Comparison of ENCODE assay signal across 20 cellular contexts in genomic region chr6:47016236-47016635, GRCh38. TPM values are rescaled to one million over a fixed set of nuclear protein-coding genes. Genes with fewer than 3 reads are reported as not detected.
DNase-seq lines count a peak whose midpoint lies in the region; ATAC-seq and TF ChIP-seq lines count a peak whose summit lies in the region.
"Had no signal": no experiment of that assay in that cellular context is flagged by ENCODE, and none has a peak within 500 bp of the region (broad histone marks: within the 10 kb centered on the region; RNA-seq: fewer than 3 reads in every experiment).

No MANE protein-coding gene starts in this region.

- no peaks in the 10 kb centered on the region for H3K36me3 ChIP-seq in mesenchymal stem cell (ENCODE audit: control insufficient read depth in 1 of 2, insufficient read depth in 2 of 2, low read depth in 1 of 2, low read length in 2 of 2)
- peaks cover 90% of the 10 kb centered on the region for H3K36me3 ChIP-seq in PC-9 (ENCODE audit: low read depth)
- H3K36me3 ChIP-seq: lower lobe of right lung, thyroid gland had no signal

- H3K27ac ChIP-seq in mesenchymal stem cell (ENCODE audit: low read length, poor library complexity, severe bottlenecking), result no peak overlapping the region
- H3K27ac ChIP-seq in PC-9, result no peak overlapping the region
- H3K27ac ChIP-seq: lower lobe of right lung, RWPE1, thyroid gland had no signal

- no TSS peak for BruUV-seq in PC-9 (replicated peaks; lab: Mats Ljungman, UMichigan)

- H3K14ac ChIP-seq in mesenchymal stem cell (ENCODE audit: low read length in 2 of 2), result no peak overlapping the region

- no peak overlapping the region for H2BK12ac ChIP-seq in mesenchymal stem cell (ENCODE audit: low read length in 2 of 2)

- no peak overlapping the region for H3K4me2 ChIP-seq in mesenchymal stem cell (ENCODE audit: low read length, poor library complexity, severe bottlenecking)
- no peak overlapping the region for H3K4me2 ChIP-seq in PC-9

- peaks cover 0 to 4% of the 10 kb centered on the region in 2 experiments for H3K27me3 ChIP-seq in mesenchymal stem cell (ENCODE audit: control insufficient read depth in 1 of 2, insufficient read depth in 1 of 2, low read length in 2 of 2)
- no peaks in the 10 kb centered on the region for H3K27me3 ChIP-seq in PC-9 (ENCODE audit: insufficient read depth, low read depth)
- H3K27me3 ChIP-seq: thyroid gland had no signal

- peaks cover 72% of the 10 kb centered on the region for H3F3A ChIP-seq in PC-9 (ENCODE audit: insufficient read depth, low read depth)

- no peak overlapping the region for H4K91ac ChIP-seq in mesenchymal stem cell (ENCODE audit: low read length)

- DNase-seq in COLO668 (lab: John Stamatoyannopoulos, UW; ENCODE audit: unreplicated experiment), result peak; percentile 6
- peak; percentile 93 for DNase-seq in NCI-H1105 treated with DMSO at 0.1 percent for 48 hours (lab: John Stamatoyannopoulos, UW)
- DNase-seq in NCI-H748 treated with DMSO at 0.1 percent for 48 hours (lab: John Stamatoyannopoulos, UW), result peak; percentile 47
- peak; percentile 40 for DNase-seq in mesenchymal stem cell
- DNase-seq in activated CD4-positive, alpha-beta T cell treated with anti-CD3 and anti-CD28 coated beads, Interleukin-2, amount 50 U/mL, for 1 hour, result no peak
- DNase-seq in PC-9, result no peak
- no peak for DNase-seq in NCI-H2081 treated with DMSO at 0.1 percent for 48 hours (lab: John Stamatoyannopoulos, UW)
- DNase-seq: activated CD4-positive, alpha-beta T cell treated with anti-CD3 and anti-CD28 coated beads for 36 hours; activated naive CD8-positive, alpha-beta T cell treated with anti-CD3 and anti-CD28 coated beads, Interleukin-2, amount 10 ng/mL, durations not matched to agents 7 days and 5 days; activated T-cell treated with anti-CD3 and anti-CD28 coated beads for 4 hours; caudate nucleus; lower lobe of right lung; stimulated activated CD4-positive, alpha-beta T cell treated with anti-CD3 and anti-CD28 coated beads, Interleukin-4, amount 100 ng/mL, for 24 hours; T-helper 17 cell; thyroid gland had no signal

- H3K4me1 ChIP-seq in mesenchymal stem cell (ENCODE audit: control insufficient read depth, insufficient read depth, low read depth, low read length) (peaks cover 3% of the 10 kb centered on the region), PC-9 (replicated peaks; ENCODE audit: insufficient read depth) (no peaks in the 10 kb centered on the region)
- H3K4me1 ChIP-seq: lower lobe of right lung, thyroid gland had no signal

- intact Hi-C loops in PC-9 (cut with micrococcal nuclease; ENCODE audit: unreplicated experiment), result no loop called here

- H2BK5ac ChIP-seq in mesenchymal stem cell (ENCODE audit: low read depth, low read length, poor library complexity, severe bottlenecking), result no peak overlapping the region

- no peak overlapping the region for H4K8ac ChIP-seq in mesenchymal stem cell (ENCODE audit: low read length)

- H2BK120ac ChIP-seq in mesenchymal stem cell (ENCODE audit: low read depth, low read length), result no peak overlapping the region

- H3K79me1 ChIP-seq in mesenchymal stem cell (replicated peaks; ENCODE audit: low read length, poor library complexity, severe bottlenecking), result no peaks in the 10 kb centered on the region

- H3K4ac ChIP-seq in mesenchymal stem cell (ENCODE audit: low read depth in 1 of 2, low read length in 2 of 2), result no peak overlapping the region

- H3K79me2 ChIP-seq in PC-9 (ENCODE audit: low read depth), result peaks cover 14% of the 10 kb centered on the region

- H2AK5ac ChIP-seq in mesenchymal stem cell (ENCODE audit: low read length, severe bottlenecking), result no peak overlapping the region

- no peak for TF ChIP-seq CTCF in PC-9 (conservative IDR thresholded peaks at IDR 0.05)

- no peak for ATAC-seq in HG03565 (IDR thresholded peaks at IDR 0.05; ENCODE audit: unreplicated experiment)
- ATAC-seq: activated CD4-positive, alpha-beta T cell treated with anti-CD3 and anti-CD28 coated beads for 36 hours; lower lobe of right lung; natural killer cell treated with Interleukin-12 subunit alpha and Interleukin-12 subunit beta and Interleukin-15 and Interleukin-18, amount 100 ng/mL, for 72 hours; sciatic nerve; T-helper 17 cell had no signal

- 79% methylated on average over 3 of the region's 3 CpGs for WGBS in mesenchymal stem cell

- no peaks in the 10 kb centered on the region for H4K20me1 ChIP-seq in PC-9 (ENCODE audit: insufficient read depth)

- peak overlapping the region in 1 of 2 experiments; percentile 48 for H3K18ac ChIP-seq in mesenchymal stem cell (ENCODE audit: low read depth in 1 of 2, low read length in 2 of 2)

- no peaks in the 10 kb centered on the region for H3K9me3 ChIP-seq in mesenchymal stem cell (ENCODE audit: control insufficient read depth, low read length)
- H3K9me3 ChIP-seq in PC-9 (ENCODE audit: insufficient read depth, low read depth), result 0 out of 2 replicates have a peak, but pooled peaks cover 7% of the 10 kb centered on the region
- H3K9me3 ChIP-seq: lower lobe of right lung, thyroid gland had no signal

- no peak overlapping the region for H2BK15ac ChIP-seq in mesenchymal stem cell (ENCODE audit: low read depth, poor library complexity, severe bottlenecking)

- no peak overlapping the region for H3K9ac ChIP-seq in mesenchymal stem cell (ENCODE audit: low read length)

- CTCF ChIA-PET in PC-9 (lab: Charles Lee), result no interaction called here

- H2AFZ ChIP-seq in mesenchymal stem cell (ENCODE audit: low read depth, low read length) (no peak overlapping the region), PC-9 (no peak overlapping the region)

- H3K4me3 ChIP-seq in mesenchymal stem cell (ENCODE audit: insufficient read depth in 1 of 2, low read depth in 1 of 2, low read length in 2 of 2) (no peak overlapping the region), PC-9 (no peak overlapping the region)
- H3K4me3 ChIP-seq: lower lobe of right lung, thyroid gland had no signal

- POLR2A ChIA-PET in PC-9 (lab: Charles Lee; ENCODE audit: unreplicated experiment), result no interaction called here

- no peak overlapping the region for H3K23ac ChIP-seq in mesenchymal stem cell (ENCODE audit: low read length in 2 of 2)

- H3K9me2 ChIP-seq in PC-9 (ENCODE audit: insufficient read depth), result no peaks in the 10 kb centered on the region

RNA-seq across cellular contexts. Expression of gene ADGRF1, which starts 25.9 kb away (rescaled TPM):
- polyA plus RNA-seq in mesenchymal stem cell (2013, experiment 1 of 2), result 0.01 TPM
- 0.04 TPM for polyA plus RNA-seq in mesenchymal stem cell (2013, experiment 2 of 2)
- 112 and 162 TPM in 2 replicates for total RNA-seq in PC-9 (2021)
- total RNA-seq: activated CD4-positive, alpha-beta T cell treated with anti-CD3 and anti-CD28 coated beads for 36 hours; activated naive CD8-positive, alpha-beta T cell treated with anti-CD3 and anti-CD28 coated beads, Interleukin-2, amount 10 ng/mL, durations not matched to agents 7 days and 5 days; frontal cortex; natural killer cell treated with Interleukin-12 subunit alpha and Interleukin-12 subunit beta and Interleukin-15 and Interleukin-18, amount 100 ng/mL, for 72 hours; T-helper 17 cell had no signal

Comparison
In these comparisons a context has a peak if more than half of its experiments do, and no peak if none do; other contexts are left out.
1. DNase-seq: peak in COLO668 (single experiment), NCI-H1105 treated with DMSO at 0.1 percent for 48 hours (single experiment), NCI-H748 treated with DMSO at 0.1 percent for 48 hours (single experiment) and mesenchymal stem cell (single experiment); none in activated CD4-positive, alpha-beta T cell treated with anti-CD3 and anti-CD28 coated beads, Interleukin-2, amount 50 U/mL, for 1 hour (single experiment), PC-9 (0 of 2) and NCI-H2081 treated with DMSO at 0.1 percent for 48 hours (single experiment).